Comparison of ENCODE assay signal across 8 cellular contexts in genomic region chr2:16665746-16666452, GRCh38. TPM values are rescaled to one million over a fixed set of nuclear protein-coding genes. Genes with fewer than 3 reads are reported as not detected.
A peak's percentile ranks its signal among the peaks of the same experiment; 100 is the strongest.
DNase-seq lines count a peak whose midpoint lies in the region; ATAC-seq and TF ChIP-seq lines count a peak whose summit lies in the region.

Gene CYRIA (minus strand): TSS chr2:16665834. CDS start chr2:16588119, 77,715 bp downstream.

- H3K27ac ChIP-seq in lower lobe of right lung = peak within 1 kb of the TSS; percentile 80

- TF ChIP-seq CTCF in CD14-positive monocyte (IDR thresholded peaks at IDR 0.05) (no peak), lower lobe of right lung (IDR thresholded peaks at IDR 0.05) (no peak)

- H3K36me3 Mint-ChIP-seq in CD14-positive monocyte = peaks cover 30 to 32% of the 10 kb centered on the region in 2 donors

- peaks cover 48% of the 10 kb centered on the region for H3K4me1 Mint-ChIP-seq in CD14-positive monocyte

- H3K36me3 ChIP-seq in lower lobe of right lung = no peaks in the 10 kb centered on the region

- H3K27me3 ChIP-seq in lower lobe of right lung (ENCODE audit: low read depth) = no peaks in the 10 kb centered on the region

- H3K9me3 ChIP-seq in lower lobe of right lung = no peaks in the 10 kb centered on the region

- peaks cover 53% of the 10 kb centered on the region for H3K4me1 ChIP-seq in lower lobe of right lung

- H3K9me3 Mint-ChIP-seq in CD14-positive monocyte = peaks cover 0 to 2% (median 0%) of the 10 kb centered on the region in 7 donors

- H3K4me3 ChIP-seq in lower lobe of right lung = peak within 1 kb of the TSS; percentile 72

- ATAC-seq in GM21390 (IDR thresholded peaks at IDR 0.05; ENCODE audit: unreplicated experiment) = peak; percentile 63
- ATAC-seq in lower lobe of right lung = peak; percentile 75 to 80

- intact Hi-C loops in CD14-positive monocyte (cut with micrococcal nuclease) = no loop called here
- intact Hi-C loops in lower lobe of right lung (cut with DNase I) = no loop called here

- DNase-seq in CD14-positive monocyte (ENCODE audit: low spot score) (peak; percentile 78), HuH-7 (ENCODE audit: low spot score) (peak; percentile 54), dermis microvascular lymphatic vessel endothelial cell (ENCODE audit: low read depth in 2 of 2) (peak in 1 of 2 donors; percentile 64), lower lobe of right lung (peak; percentile 77), NCI-H2107 (lab: John Stamatoyannopoulos, UW) (no peak)
- DNase-seq in activated CD4-positive, alpha-beta T cell treated with anti-CD3 and anti-CD28 coated beads for 4 hours = peak; percentile 24 to 31
- DNase-seq in stimulated activated CD4-positive, alpha-beta T cell treated with anti-CD3 and anti-CD28 coated beads, TNF-alpha, amount 100 ng/mL, for 1 hour (ENCODE audit: low read depth in 3 of 3, low spot score in 1 of 3) = peak in 2 of 3 donors; percentile 10 to 29

- H3K27me3 Mint-ChIP-seq in CD14-positive monocyte (ENCODE audit: low read depth in 3 of 3) = peaks cover 5 to 9% (median 7%) of the 10 kb centered on the region in 3 donors

- peak within 1 kb of the TSS; percentile 98 to 99 for H3K4me3 Mint-ChIP-seq in CD14-positive monocyte

- H3K27ac Mint-ChIP-seq in CD14-positive monocyte = peak within 1 kb of the TSS; percentile 95 to 99 (median 99)

RNA-seq across cellular contexts. Expression of gene CYRIA, which starts in this region (rescaled TPM):
- polyA plus RNA-seq in CD14-positive monocyte = 100 to 1,000 TPM in 1 of 2 donors, 10 to 100 TPM in 1; 72.4 to 101 TPM
- total RNA-seq in dermis microvascular lymphatic vessel endothelial cell (30.6 and 40.2 TPM in 2 replicates), lower lobe of right lung (29.4 TPM)
